Comparison of ENCODE assay signal across 22 cellular contexts in genomic region chr4:120263623-120264022, GRCh38.
DNase-seq lines count a peak whose midpoint lies in the region; ATAC-seq and TF ChIP-seq lines count a peak whose summit lies in the region.
"Had no signal": no experiment of that assay in that cellular context is flagged by ENCODE, and none has a peak within 500 bp of the region (broad histone marks: within the 10 kb centered on the region; RNA-seq: fewer than 3 reads in every experiment).

No MANE protein-coding gene starts in this region.

- H2BK15ac ChIP-seq in neuronal stem cell (ENCODE audit: low read length): no peak overlapping the region

- H3K36me3 Mint-ChIP-seq in WTC11: no peaks in the 10 kb centered on the region
- no peaks in the 10 kb centered on the region for H3K36me3 Mint-ChIP-seq in endodermal cell (ENCODE audit: low read depth)
- peaks cover 0 to 4% (median 4%) of the 10 kb centered on the region in 3 donors for H3K36me3 Mint-ChIP-seq in naive thymus-derived CD8-positive, alpha-beta T cell
- H3K36me3 Mint-ChIP-seq: CD14-positive monocyte; CD8-positive, alpha-beta memory T cell had no signal

- CTCF ChIA-PET in WTC11 (lab: Charles Lee): no interaction called here

- no peak overlapping the region for H3K9ac ChIP-seq in endodermal cell (ENCODE audit: extremely low read depth, low read length, poor library complexity, severe bottlenecking)
- no peak overlapping the region for H3K9ac ChIP-seq in neuronal stem cell (ENCODE audit: low read depth, low read length, poor library complexity)
- H3K9ac ChIP-seq: BLaER1 treated with 17β-estradiol and CSF1 and Interleukin-3, amounts not matched to agents 10 nM and 100 nM had no signal

- WGBS in endodermal cell (ENCODE audit: insufficient coverage in 1 of 2, insufficient read length in 1 of 2), 2 experiments: 49 to 53% methylated on average over 4 of the region's 4 CpGs
- no CpG with 5 or more reads among the region's 4 CpGs for WGBS in neuronal stem cell (ENCODE audit: extremely low coverage in 2 of 2, insufficient read length in 2 of 2, insufficient replicate concordance in 1 of 2), 2 donors

- H3K27me3 Mint-ChIP-seq in WTC11 (ENCODE audit: low read depth) (no peaks in the 10 kb centered on the region), endodermal cell (ENCODE audit: insufficient read depth) (no peaks in the 10 kb centered on the region)
- peaks cover 0 to 14% (median 2%) of the 10 kb centered on the region in 5 donors for H3K27me3 Mint-ChIP-seq in naive thymus-derived CD8-positive, alpha-beta T cell

- H3K36me3 ChIP-seq in H7 (replicated peaks; ENCODE audit: control insufficient read depth, insufficient read depth, low read length): no peaks in the 10 kb centered on the region
- no peaks in the 10 kb centered on the region for H3K36me3 ChIP-seq in endodermal cell (ENCODE audit: control insufficient read depth, insufficient read depth, low read length)
- H3K36me3 ChIP-seq in neuronal stem cell (replicated peaks in 1 of 2; ENCODE audit: control insufficient read depth in 2 of 2, insufficient read depth in 2 of 2, low read length in 2 of 2): no peaks in the 10 kb centered on the region
- H3K36me3 ChIP-seq in osteoblast (ENCODE audit: insufficient read depth, low read length): no peaks in the 10 kb centered on the region
- H3K36me3 ChIP-seq: BE2C; BLaER1 treated with 17β-estradiol and CSF1 and Interleukin-3, amounts not matched to agents 10 nM and 100 nM had no signal

- no peak overlapping the region for H3K23ac ChIP-seq in neuronal stem cell (ENCODE audit: low read depth, low read length, poor library complexity)

- peak overlapping the region; percentile 40 for H3K27ac ChIP-seq in endodermal cell (ENCODE audit: low read depth, low read length)
- H3K27ac ChIP-seq in neuronal stem cell (replicated peaks; ENCODE audit: low read length): no peak overlapping the region
- no peak overlapping the region for H3K27ac ChIP-seq in osteoblast (ENCODE audit: low read depth, low read length)
- H3K27ac ChIP-seq: A549; BLaER1 treated with 17β-estradiol and CSF1 and Interleukin-3, amounts not matched to agents 10 nM and 100 nM had no signal

- H3K4me3 ChIP-seq in H7 (ENCODE audit: insufficient read depth, low read depth, low read length): no peak overlapping the region
- H3K4me3 ChIP-seq in endodermal cell (ENCODE audit: low read length): no peak overlapping the region
- H3K4me3 ChIP-seq in neuronal stem cell (ENCODE audit: low read length in 2 of 2): no peak overlapping the region
- H3K4me3 ChIP-seq in osteoblast (ENCODE audit: insufficient read depth, low read length): no peak overlapping the region
- H3K4me3 ChIP-seq: A549; BLaER1 treated with 17β-estradiol and CSF1 and Interleukin-3, amounts not matched to agents 10 nM and 100 nM had no signal

- no peaks in the 10 kb centered on the region for H3K4me1 ChIP-seq in endodermal cell (ENCODE audit: control insufficient read depth, insufficient read depth, low read length)
- H3K4me1 ChIP-seq in neuronal stem cell (ENCODE audit: control insufficient read depth in 2 of 2, insufficient read depth in 1 of 2, low read depth in 1 of 2, low read length in 2 of 2): peaks cover 2 to 3% of the 10 kb centered on the region in 2 donors
- no peaks in the 10 kb centered on the region for H3K4me1 ChIP-seq in osteoblast (ENCODE audit: insufficient read depth, low read length)
- H3K4me1 ChIP-seq: A549; BE2C; BLaER1 treated with 17β-estradiol and CSF1 and Interleukin-3, amounts not matched to agents 10 nM and 100 nM had no signal

- H3K9me3 ChIP-seq in endodermal cell (ENCODE audit: control insufficient read depth, low read length) (no peaks in the 10 kb centered on the region), neuronal stem cell (replicated peaks in 1 of 2; ENCODE audit: control insufficient read depth in 2 of 2, insufficient read depth in 1 of 2, low read depth in 1 of 2, low read length in 2 of 2) (no peaks in the 10 kb centered on the region), osteoblast (ENCODE audit: low read depth, low read length) (no peaks in the 10 kb centered on the region)
- H3K9me3 ChIP-seq: A549; BE2C; BLaER1 treated with 17β-estradiol and CSF1 and Interleukin-3, amounts not matched to agents 10 nM and 100 nM had no signal

- DNase-seq in H7 (peak; percentile 32), WTC11 (ENCODE audit: low spot score) (no peak), endodermal cell (no peak), neuronal stem cell (ENCODE audit: low spot score) (peak; percentile 26), OCI-M1 (lab: John Stamatoyannopoulos, UW) (no peak), osteoblast (ENCODE audit: insufficient read length, low spot score, missing footprints) (no peak)
- DNase-seq in naive thymus-derived CD8-positive, alpha-beta T cell: no peak
- DNase-seq: 8988T; ACHN; AML-193; BE2C; CD4-positive, alpha-beta T cell; CD8-positive, alpha-beta memory T cell; DMS 273 treated with DMSO at 0.1 percent for 48 hours; DMS79 treated with DMSO at 0.1 percent for 48 hours; GF-D8; GOT3; H9; HFFc6 had no signal

- H4K20me1 ChIP-seq in osteoblast (ENCODE audit: insufficient read depth, low read length): no peaks in the 10 kb centered on the region
- H4K20me1 ChIP-seq: BLaER1 treated with 17β-estradiol and CSF1 and Interleukin-3, amounts not matched to agents 10 nM and 100 nM had no signal

- POLR2A ChIA-PET in WTC11 (lab: Charles Lee): no interaction called here
- POLR2A ChIA-PET in naive thymus-derived CD8-positive, alpha-beta T cell (lab: Charles Lee): no interaction called here

- H3K18ac ChIP-seq in neuronal stem cell (ENCODE audit: low read length): no peak overlapping the region

- no peak overlapping the region for H3K14ac ChIP-seq in neuronal stem cell (ENCODE audit: low read length)

- no peaks in the 10 kb centered on the region for H3K79me1 ChIP-seq in neuronal stem cell (ENCODE audit: low read depth, low read length)

- TF ChIP-seq CTCF in WTC11 (IDR thresholded peaks at IDR 0.05) (no peak), endodermal cell (conservative IDR thresholded peaks at IDR 0.05) (no peak), osteoblast (IDR thresholded peaks at IDR 0.05; ENCODE audit: extremely low read depth, low read depth, low read length) (no peak)

- H2AK5ac ChIP-seq in neuronal stem cell (ENCODE audit: low read depth, low read length): no peak overlapping the region

- H2AFZ ChIP-seq in neuronal stem cell (ENCODE audit: low read length) (peak overlapping the region; percentile 55), osteoblast (ENCODE audit: low read length) (no peak overlapping the region)

- H3K9me3 Mint-ChIP-seq in WTC11 (no peaks in the 10 kb centered on the region), endodermal cell (no peaks in the 10 kb centered on the region)
- H3K9me3 Mint-ChIP-seq in naive thymus-derived CD8-positive, alpha-beta T cell: peaks cover 0 to 6% (median 0%) of the 10 kb centered on the region in 9 donors
- H3K9me3 Mint-ChIP-seq: CD4-positive, alpha-beta T cell; H9 had no signal

- H3K79me2 ChIP-seq in osteoblast (ENCODE audit: insufficient read depth, low read length): no peaks in the 10 kb centered on the region

- H3K27me3 ChIP-seq in H7 (ENCODE audit: control insufficient read depth, insufficient read depth, low read length): no peaks in the 10 kb centered on the region
- no peaks in the 10 kb centered on the region for H3K27me3 ChIP-seq in endodermal cell (ENCODE audit: control insufficient read depth, insufficient read depth, low read length, poor library complexity, severe bottlenecking)
- H3K27me3 ChIP-seq in neuronal stem cell (ENCODE audit: control insufficient read depth in 3 of 3, insufficient read depth in 3 of 3, low read depth in 1 of 3, low read length in 3 of 3): no peaks in the 10 kb centered on the region
- H3K27me3 ChIP-seq in osteoblast (ENCODE audit: insufficient read depth, low read length): no peaks in the 10 kb centered on the region
- H3K27me3 ChIP-seq: BE2C; BLaER1 treated with 17β-estradiol and CSF1 and Interleukin-3, amounts not matched to agents 10 nM and 100 nM had no signal

- ATAC-seq in WTC11: peak; percentile 72
- ATAC-seq in naive thymus-derived CD8-positive, alpha-beta T cell: no peak
- ATAC-seq: A549 had no signal

- no peak overlapping the region for H2BK120ac ChIP-seq in neuronal stem cell (ENCODE audit: low read depth, low read length)

- no peak overlapping the region for H3K4me2 ChIP-seq in neuronal stem cell (ENCODE audit: insufficient read depth, low read length, poor library complexity, severe bottlenecking)
- no peak overlapping the region for H3K4me2 ChIP-seq in osteoblast (ENCODE audit: insufficient read depth, low read length)
- H3K4me2 ChIP-seq: A549; BLaER1 treated with 17β-estradiol and CSF1 and Interleukin-3, amounts not matched to agents 10 nM and 100 nM had no signal

- H3K27ac Mint-ChIP-seq in WTC11 (no peak overlapping the region), endodermal cell (no peak overlapping the region)
- no peak overlapping the region for H3K27ac Mint-ChIP-seq in naive thymus-derived CD8-positive, alpha-beta T cell
- H3K27ac Mint-ChIP-seq: CD14-positive monocyte; CD4-positive, alpha-beta T cell; CD8-positive, alpha-beta memory T cell; H9; HFFc6 had no signal

- no peak overlapping the region for H3K4me3 Mint-ChIP-seq in WTC11
- H3K4me3 Mint-ChIP-seq in endodermal cell: no peak overlapping the region
- H3K4me3 Mint-ChIP-seq in naive thymus-derived CD8-positive, alpha-beta T cell: no peak overlapping the region
- H3K4me3 Mint-ChIP-seq: CD14-positive monocyte; CD4-positive, alpha-beta T cell; CD8-positive, alpha-beta memory T cell; H9; HFFc6 had no signal

- H3K4me1 Mint-ChIP-seq in WTC11 (peaks cover 9% of the 10 kb centered on the region), endodermal cell (peaks cover 1% of the 10 kb centered on the region)
- H3K4me1 Mint-ChIP-seq in naive thymus-derived CD8-positive, alpha-beta T cell: no peaks in the 10 kb centered on the region
- H3K4me1 Mint-ChIP-seq: CD14-positive monocyte; CD8-positive, alpha-beta memory T cell had no signal

- H4K8ac ChIP-seq in neuronal stem cell (ENCODE audit: low read depth, low read length): no peak overlapping the region

- H2BK5ac ChIP-seq in neuronal stem cell (ENCODE audit: low read length): no peak overlapping the region

- H2BK12ac ChIP-seq in neuronal stem cell (ENCODE audit: low read length): no peak overlapping the region

- no peak overlapping the region for H4K91ac ChIP-seq in neuronal stem cell (ENCODE audit: low read depth, low read length, poor library complexity)

- H3K4ac ChIP-seq in neuronal stem cell (ENCODE audit: low read length): no peak overlapping the region

TF ChIP-seq in WTC11, 78 proteins besides CTCF, POLR2A, EP300 and RAD21:
- TF ChIP-seq PRRX2 (CRISPR knock-in tag; IDR thresholded peaks at IDR 0.05) (no peak), ZNF416 (CRISPR knock-in tag; IDR thresholded peaks at IDR 0.05) (no peak), TCF7 (CRISPR knock-in tag; IDR thresholded peaks at IDR 0.05; ENCODE audit: low read depth) (no peak)

Comparison
In these comparisons a context has a peak if more than half of its experiments do, and no peak if none do; other contexts are left out.
1. DNase-seq: peak in H7 (single experiment) and neuronal stem cell (single experiment); none in WTC11 (single experiment), endodermal cell (single experiment), naive thymus-derived CD8-positive, alpha-beta T cell (0 of 10), OCI-M1 (single experiment) and osteoblast (single experiment).